Comparison of ENCODE assay signal across 26 cellular contexts in the genomic region with DNA sequence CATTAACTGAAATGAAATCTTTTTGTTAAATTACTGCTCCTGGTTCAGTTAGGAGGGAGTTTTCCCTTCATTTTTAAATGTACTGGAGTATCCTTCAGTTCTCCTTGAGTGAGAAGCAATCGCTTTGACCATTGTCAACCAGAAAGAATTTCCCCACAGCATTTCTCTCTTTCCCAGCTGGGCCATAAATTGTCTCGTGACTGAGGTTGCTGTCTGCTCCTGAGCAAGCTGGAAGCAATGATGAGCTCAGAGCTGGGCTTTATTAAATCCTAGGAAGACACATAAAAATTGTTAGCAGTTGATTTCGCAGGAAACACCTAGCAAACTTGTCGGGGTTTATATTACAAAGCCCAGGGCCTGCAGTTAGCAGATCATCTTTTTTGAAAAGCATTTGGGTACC.
"Had no signal": no experiment of that assay in that cellular context is flagged by ENCODE, and none has a peak within 500 bp of the region (broad histone marks: within the 10 kb centered on the region; RNA-seq: fewer than 3 reads in every experiment).

No MANE protein-coding gene starts in this region.

- H3K4me3 ChIP-seq: gastrocnemius medialis, mucosa of descending colon, sigmoid colon, testis, vagina had no signal

- H3K4me1 ChIP-seq: gastrocnemius medialis, sigmoid colon, vagina had no signal

- H3K9me3 ChIP-seq: gastrocnemius medialis, mucosa of descending colon, sigmoid colon, testis, vagina had no signal

- H3K4me3 Mint-ChIP-seq: activated B cell treated with CpG ODN at 0.5 μM for 24 hours; activated CD4-positive, alpha-beta memory T cell treated with anti-CD3 and anti-CD28 coated beads for 36 hours; activated naive CD4-positive, alpha-beta T cell treated with anti-CD3 and anti-CD28 coated beads, Interleukin-2, amount 50 U/mL, for 24 hours; brain; memory B cell; naive B cell; neural crest cell; stimulated activated naive B cell treated with anti-CD40 and anti-IgM and Interleukin-4, amounts not matched to agents 10 μg/mL and 1 μg/mL and 100 μg/mL, for 72 hours; T-helper 1 cell treated with Interleukin-12 subunit alpha and Interleukin-12 subunit beta and Interleukin-4 antibody, amounts not matched to agents 30 μg/mL and 1 μg/mL, for 36 hours; type B pancreatic cell had no signal

- H3K27ac Mint-ChIP-seq: activated B cell treated with CpG ODN at 0.5 μM for 24 hours; activated CD4-positive, alpha-beta memory T cell treated with anti-CD3 and anti-CD28 coated beads for 36 hours; activated naive CD4-positive, alpha-beta T cell treated with anti-CD3 and anti-CD28 coated beads, Interleukin-2, amount 50 U/mL, for 24 hours; memory B cell; naive B cell; stimulated activated naive B cell treated with anti-CD40 and anti-IgM and Interleukin-4, amounts not matched to agents 10 μg/mL and 1 μg/mL and 100 μg/mL, for 72 hours; T-helper 1 cell treated with Interleukin-12 subunit alpha and Interleukin-12 subunit beta and Interleukin-4 antibody, amounts not matched to agents 30 μg/mL and 1 μg/mL, for 36 hours; type B pancreatic cell had no signal

- H3K27me3 ChIP-seq: gastrocnemius medialis, sigmoid colon, testis, vagina had no signal

- H3K36me3 Mint-ChIP-seq: activated CD4-positive, alpha-beta memory T cell treated with anti-CD3 and anti-CD28 coated beads for 36 hours; activated naive CD4-positive, alpha-beta T cell treated with anti-CD3 and anti-CD28 coated beads, Interleukin-2, amount 50 U/mL, for 24 hours; brain; memory B cell; naive B cell; stimulated activated naive B cell treated with anti-CD40 and anti-IgM and Interleukin-4, amounts not matched to agents 10 μg/mL and 1 μg/mL and 100 μg/mL, for 72 hours had no signal

- H3K4me1 Mint-ChIP-seq: activated B cell treated with CpG ODN at 0.5 μM for 24 hours; memory B cell; stimulated activated naive B cell treated with anti-CD40 and anti-IgM and Interleukin-4, amounts not matched to agents 10 μg/mL and 1 μg/mL and 100 μg/mL, for 72 hours had no signal

- H3K9me3 Mint-ChIP-seq: activated B cell treated with CpG ODN at 0.5 μM for 24 hours; activated naive CD4-positive, alpha-beta T cell treated with anti-CD3 and anti-CD28 coated beads, Interleukin-2, amount 50 U/mL, for 24 hours; brain; naive B cell; neural crest cell; stimulated activated naive B cell treated with anti-CD40 and anti-IgM and Interleukin-4, amounts not matched to agents 10 μg/mL and 1 μg/mL and 100 μg/mL, for 72 hours; type B pancreatic cell had no signal

- H3K27me3 Mint-ChIP-seq: activated B cell treated with CpG ODN at 0.5 μM for 24 hours; brain; stimulated activated naive B cell treated with anti-CD40 and anti-IgM and Interleukin-4, amounts not matched to agents 10 μg/mL and 1 μg/mL and 100 μg/mL, for 72 hours; type B pancreatic cell had no signal

- H3K27ac ChIP-seq: gastrocnemius medialis, sigmoid colon, testis, vagina had no signal

- ATAC-seq: esophagus mucosa; gastrocnemius medialis; left cardiac atrium; mucosa of descending colon; stimulated activated naive B cell treated with anti-CD40 and anti-IgM and Interleukin-4, amounts not matched to agents 10 μg/mL and 1 μg/mL and 100 μg/mL, for 72 hours had no signal

- H3K36me3 ChIP-seq: gastrocnemius medialis, sigmoid colon, vagina had no signal

- DNase-seq: activated B cell treated with CpG ODN at 0.5 μM for 24 hours; activated CD4-positive, alpha-beta memory T cell treated with anti-CD3 and anti-CD28 coated beads for 36 hours; activated CD4-positive, alpha-beta T cell treated with anti-CD3 and anti-CD28 coated beads for 4 hours; activated gamma-delta T cell treated with Interleukin-2 at 50 U/mL for 16 hours; aorta; caudate nucleus; effector memory CD4-positive, alpha-beta T cell; gastrocnemius medialis; hypothalamus; left cardiac atrium; mucosa of descending colon; naive B cell; sigmoid colon; stimulated activated CD4-positive, alpha-beta T cell treated with anti-CD3 and anti-CD28 coated beads, Interleukin-2, amount 100 ng/mL, for 48 hours; stimulated activated CD8-positive, alpha-beta memory T cell treated with anti-CD3 and anti-CD28 coated beads, Interleukin-4, amount 100 ng/mL, for 48 hours; stimulated activated naive B cell treated with anti-CD40 and anti-IgM and Interleukin-4, amounts not matched to agents 10 μg/mL and 1 μg/mL and 100 μg/mL, for 72 hours; T1000; testis had no signal
